23 cellular contexts compared by ENCODE assay signal in genomic region chr11:78177216-78177615, GRCh38.
"Had no signal": no experiment of that assay in that cellular context is flagged by ENCODE, and none has a peak within 500 bp of the region (broad histone marks: within the 10 kb centered on the region; RNA-seq: fewer than 3 reads in every experiment).

No MANE protein-coding gene starts in this region.

- DNase-seq: activated CD4-positive, alpha-beta T cell treated with anti-CD3 and anti-CD28 coated beads for 48 hours; activated CD4-positive, alpha-beta T cell treated with anti-CD3 and anti-CD28 coated beads, Interleukin-2, amount 50 U/mL, for 48 hours; activated CD4-positive, CD25-positive, alpha-beta regulatory T cell treated with anti-CD3 and anti-CD28 coated beads, Interleukin-2, amount 50 U/mL, for 72 hours; activated gamma-delta T cell treated with Interleukin-2 at 50 U/mL for 16 hours; activated naive CD4-positive, alpha-beta T cell treated with anti-CD3 and anti-CD28 coated beads, Interleukin-2, amount 10 ng/mL, durations not matched to agents 7 days and 5 days; activated naive CD8-positive, alpha-beta T cell treated with anti-CD3 and anti-CD28 coated beads for 36 hours; activated T-cell treated with anti-CD3 and anti-CD28 coated beads, Interleukin-2, amount 50 U/mL, for 4 hours; body of pancreas; KG1; NCI-H1048; NCI-H146; NCI-H187 treated with DMSO at 0.1 percent for 48 hours; NCI-H2081 treated with DMSO at 0.1 percent for 48 hours; NCI-H226; NCI-H526; NCI-H82; NK-92 treated with Interleukin-12 subunit alpha and Interleukin-12 subunit beta, amount 100 ng/mL, for 24 hours; OCI-M1; RPMI8226 had no signal

- ATAC-seq: activated T-cell treated with anti-CD3 and anti-CD28 coated beads, Interleukin-2, amount 50 U/mL, for 4 hours; body of pancreas; Panc1; WTC11 had no signal

- H3K27ac ChIP-seq: body of pancreas had no signal

- H3K4me3 ChIP-seq: body of pancreas had no signal

- H3K4me1 Mint-ChIP-seq: activated naive CD4-positive, alpha-beta T cell treated with anti-CD3 and anti-CD28 coated beads, Interleukin-2, amount 10 ng/mL, durations not matched to agents 7 days and 5 days had no signal

- H3K4me3 Mint-ChIP-seq: activated naive CD4-positive, alpha-beta T cell treated with anti-CD3 and anti-CD28 coated beads, Interleukin-2, amount 10 ng/mL, durations not matched to agents 7 days and 5 days; activated naive CD8-positive, alpha-beta T cell treated with anti-CD3 and anti-CD28 coated beads for 36 hours; activated T-cell treated with anti-CD3 and anti-CD28 coated beads, Interleukin-2, amount 50 U/mL, for 4 hours; central memory CD8-positive, alpha-beta T cell; T-helper 1 cell treated with Interleukin-12 subunit alpha and Interleukin-12 subunit beta and Interleukin-4 antibody, amounts not matched to agents 30 μg/mL and 1 μg/mL, for 36 hours; WTC11 had no signal

- H3K27me3 Mint-ChIP-seq: activated naive CD4-positive, alpha-beta T cell treated with anti-CD3 and anti-CD28 coated beads, Interleukin-2, amount 10 ng/mL, durations not matched to agents 7 days and 5 days; activated naive CD8-positive, alpha-beta T cell treated with anti-CD3 and anti-CD28 coated beads for 36 hours; central memory CD8-positive, alpha-beta T cell had no signal

- H3K4me1 ChIP-seq: body of pancreas had no signal

- H3K27ac Mint-ChIP-seq: activated naive CD4-positive, alpha-beta T cell treated with anti-CD3 and anti-CD28 coated beads, Interleukin-2, amount 10 ng/mL, durations not matched to agents 7 days and 5 days; activated naive CD8-positive, alpha-beta T cell treated with anti-CD3 and anti-CD28 coated beads for 36 hours; T-helper 1 cell treated with Interleukin-12 subunit alpha and Interleukin-12 subunit beta and Interleukin-4 antibody, amounts not matched to agents 30 μg/mL and 1 μg/mL, for 36 hours; WTC11 had no signal

- H3K9me3 ChIP-seq: body of pancreas had no signal

- H3K27me3 ChIP-seq: body of pancreas had no signal

- H3K9me3 Mint-ChIP-seq: central memory CD8-positive, alpha-beta T cell had no signal
